Comparison of ENCODE assay signal across 27 cellular contexts in the genomic region with DNA sequence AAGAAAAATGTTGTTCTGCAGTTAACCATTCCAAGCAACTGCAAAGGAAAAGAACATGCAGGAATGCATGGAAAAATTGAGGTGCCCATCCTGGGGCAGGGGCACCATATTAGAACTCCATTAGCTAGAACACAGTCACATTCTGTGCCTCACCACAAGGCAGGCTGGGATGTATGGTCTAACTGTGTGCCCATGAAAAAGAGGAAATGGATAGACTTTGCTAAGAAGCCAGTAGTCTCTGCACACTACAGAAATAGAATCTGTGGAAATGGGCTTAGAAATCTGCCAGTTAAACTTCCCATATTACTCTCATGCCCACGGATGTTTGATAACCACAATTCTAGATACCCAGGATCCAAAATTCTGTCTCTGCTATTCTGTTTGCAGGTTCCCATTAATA.
"Had no signal": no experiment of that assay in that cellular context is flagged by ENCODE, and none has a peak within 500 bp of the region (broad histone marks: within the 10 kb centered on the region; RNA-seq: fewer than 3 reads in every experiment).

No MANE protein-coding gene starts in this region.

- H3K9ac ChIP-seq: KMS-11 had no signal

- H3K27ac ChIP-seq: HL-60, KMS-11, PC-9, SJSA1, SK-N-MC had no signal

- H3K9me3 ChIP-seq: MG63, SJSA1 had no signal

- H3K4me3 ChIP-seq: K562, MG63, PC-9, SJSA1, SK-N-MC had no signal

- H3K36me3 ChIP-seq: MG63, SJSA1 had no signal

- H3K27me3 ChIP-seq: MG63, SJSA1 had no signal

- H3K4me1 ChIP-seq: SJSA1 had no signal

- H2AFZ ChIP-seq: PC-9 had no signal

- FAIRE-seq: HTR-8/SVneo, K562, RCC 7860 had no signal

- ATAC-seq: K562, T-helper 17 cell had no signal

- DNase-seq: MG63, NCI-H1092 treated with DMSO at 0.1 percent for 48 hours, NCI-H1436, NCI-H187, NCI-H2029, NCI-H2081 treated with DMSO at 0.1 percent for 48 hours, NCI-H2171, NCI-H226, NCI-H446, NCI-H510A, NCI-H524 treated with DMSO at 0.1 percent for 48 hours, NCI-H69, NCI-H774, OCI-M1, PC-9, Right ventricle myocardium superior, RPMI8226, SIG-M5, T-helper 1 cell, T-helper 17 cell had no signal

- H3K4me2 ChIP-seq: KMS-11, PC-9 had no signal
